In genomic region chr17:40363480-40363838, GRCh38 we compare ENCODE assay signal across 1 cellular context.
TF ChIP-seq lines count a peak whose summit lies in the region.

No MANE protein-coding gene starts in this region.

TF ChIP-seq in K562, 482 proteins besides CTCF, POLR2A, EP300 and RAD21 (continues in another document):
- TF ChIP-seq HOXB6 (CRISPR knock-in tag; IDR thresholded peaks at IDR 0.05; ENCODE audit: borderline replicate concordance): no peak
- TF ChIP-seq ZNF507 (tag; conservative IDR thresholded peaks at IDR 0.05): no peak
- TF ChIP-seq KLF1 (tag; IDR thresholded peaks at IDR 0.05): no peak
- TF ChIP-seq CTBP1 (IDR thresholded peaks at IDR 0.05; ENCODE audit: borderline replicate concordance): 0 out of 2 replicates have a peak, but pooled peaks have one; percentile 8
- TF ChIP-seq XRCC5 (IDR thresholded peaks at IDR 0.05; ENCODE audit: low read depth, low read length): no peak
- peak in 1 of 2 experiments; percentile 12; a peak in 1 of 4 replicates for TF ChIP-seq NRF1 (conservative IDR thresholded peaks at IDR 0.05 in 1 of 2, IDR thresholded peaks at IDR 0.05 in 1 of 2)
- no peak for TF ChIP-seq ZNF384 (IDR thresholded peaks at IDR 0.05; ENCODE audit: low read depth, low read length)
- no peak for TF ChIP-seq SRF (CRISPR knock-in tag; IDR thresholded peaks at IDR 0.05)
- no peak for TF ChIP-seq RFX5 (IDR thresholded peaks at IDR 0.05; ENCODE audit: low read depth, low read length)
- TF ChIP-seq MYBL2 (IDR thresholded peaks at IDR 0.05; ENCODE audit: low read depth): no peak
- TF ChIP-seq MYBL2 (CRISPR knock-in tag; IDR thresholded peaks at IDR 0.05; ENCODE audit: borderline replicate concordance): no peak
- TF ChIP-seq PHB2 (IDR thresholded peaks at IDR 0.05; ENCODE audit: low read depth): no peak
- no peak for TF ChIP-seq ZNF23 (CRISPR knock-in tag; IDR thresholded peaks at IDR 0.05)
- TF ChIP-seq ZC3H11A (IDR thresholded peaks at IDR 0.05; ENCODE audit: low read depth, low read length): no peak
- TF ChIP-seq ZNF280A (IDR thresholded peaks at IDR 0.05; ENCODE audit: low read depth, partially characterized antibody): no peak
- TF ChIP-seq SREBF1 (IDR thresholded peaks at IDR 0.05; ENCODE audit: borderline replicate concordance, low read depth, low read length): no peak
- TF ChIP-seq POLR2AphosphoS5 (IDR thresholded peaks at IDR 0.05; ENCODE audit: control insufficient read depth, insufficient read depth, low read depth, low read length): no peak
- TF ChIP-seq ZFP91 (CRISPR knock-in tag; IDR thresholded peaks at IDR 0.05): no peak
- TF ChIP-seq RBM17 (IDR thresholded peaks at IDR 0.05; ENCODE audit: borderline replicate concordance, low read depth, low read length): no peak
- no peak for TF ChIP-seq ZBTB49 (CRISPR knock-in tag; IDR thresholded peaks at IDR 0.05; ENCODE audit: borderline replicate concordance)
- peak; percentile 20; the same call in 1 of the 2 replicates for TF ChIP-seq L3MBTL2 (IDR thresholded peaks at IDR 0.05)
- no peak for TF ChIP-seq SOX6 (IDR thresholded peaks at IDR 0.05)
- TF ChIP-seq E2F6 (IDR thresholded peaks at IDR 0.05; ENCODE audit: borderline replicate concordance in 1 of 2, extremely low read depth in 1 of 2, insufficient read depth in 1 of 2, insufficient read length in 1 of 2, low read depth in 1 of 2, low read length in 1 of 2, poor library complexity in 1 of 2, severe bottlenecking in 1 of 2): peak in 1 of 2 experiments; percentile 7
- no peak for TF ChIP-seq ZNF740 (CRISPR knock-in tag; IDR thresholded peaks at IDR 0.05)
- no peak for TF ChIP-seq ZNF740 (tag; IDR thresholded peaks at IDR 0.05)
- no peak for TF ChIP-seq MIER1 (IDR thresholded peaks at IDR 0.05; ENCODE audit: low read depth)
- TF ChIP-seq MGA (IDR thresholded peaks at IDR 0.05): peak; percentile 77
- no peak for TF ChIP-seq NR1H2 (CRISPR knock-in tag; IDR thresholded peaks at IDR 0.05)
- TF ChIP-seq ZNF212 (CRISPR knock-in tag; IDR thresholded peaks at IDR 0.05): no peak
- TF ChIP-seq PHB (CRISPR knock-in tag; IDR thresholded peaks at IDR 0.05): no peak
- TF ChIP-seq ZNF449 (CRISPR knock-in tag; IDR thresholded peaks at IDR 0.05): no peak
- no peak for TF ChIP-seq CHD1 (IDR thresholded peaks at IDR 0.05; ENCODE audit: low read length)
- no peak for TF ChIP-seq CGGBP1 (CRISPR knock-in tag; IDR thresholded peaks at IDR 0.05)
- peak; percentile 22; the same call in 1 of the 2 replicates for TF ChIP-seq SMAD4 (CRISPR knock-in tag; conservative IDR thresholded peaks at IDR 0.05)
- TF ChIP-seq FOXJ2 (tag; IDR thresholded peaks at IDR 0.05): no peak
- TF ChIP-seq BCL6 (CRISPR knock-in tag; IDR thresholded peaks at IDR 0.05): no peak
- no peak for TF ChIP-seq HMGXB4 (CRISPR knock-in tag; IDR thresholded peaks at IDR 0.05)
